ENCODE assay signal across 1 cellular context in the genomic region with DNA sequence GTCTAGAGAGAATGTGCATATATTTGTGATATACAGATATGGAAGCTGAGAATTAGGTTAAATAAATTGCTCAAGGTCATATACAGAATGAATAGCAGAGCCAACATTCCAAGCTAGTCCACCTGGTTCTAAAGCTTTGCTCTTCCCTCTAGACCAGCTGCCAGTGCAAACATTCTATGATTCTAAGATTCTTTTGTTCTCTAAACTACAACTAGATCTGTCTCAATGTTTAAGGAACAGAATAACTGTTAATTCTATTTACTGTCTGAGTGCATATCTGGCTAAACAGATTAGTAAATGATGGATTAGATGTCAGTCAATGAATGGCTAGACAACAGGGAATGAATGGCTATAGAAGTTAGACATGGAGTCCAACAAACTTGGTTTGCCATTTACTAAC.
TF ChIP-seq lines count a peak whose summit lies in the region.

No MANE protein-coding gene starts in this region.

TF ChIP-seq in K562, 482 proteins besides CTCF, POLR2A, EP300 and RAD21 (continued from another document):
- TF ChIP-seq, protein P1, sequence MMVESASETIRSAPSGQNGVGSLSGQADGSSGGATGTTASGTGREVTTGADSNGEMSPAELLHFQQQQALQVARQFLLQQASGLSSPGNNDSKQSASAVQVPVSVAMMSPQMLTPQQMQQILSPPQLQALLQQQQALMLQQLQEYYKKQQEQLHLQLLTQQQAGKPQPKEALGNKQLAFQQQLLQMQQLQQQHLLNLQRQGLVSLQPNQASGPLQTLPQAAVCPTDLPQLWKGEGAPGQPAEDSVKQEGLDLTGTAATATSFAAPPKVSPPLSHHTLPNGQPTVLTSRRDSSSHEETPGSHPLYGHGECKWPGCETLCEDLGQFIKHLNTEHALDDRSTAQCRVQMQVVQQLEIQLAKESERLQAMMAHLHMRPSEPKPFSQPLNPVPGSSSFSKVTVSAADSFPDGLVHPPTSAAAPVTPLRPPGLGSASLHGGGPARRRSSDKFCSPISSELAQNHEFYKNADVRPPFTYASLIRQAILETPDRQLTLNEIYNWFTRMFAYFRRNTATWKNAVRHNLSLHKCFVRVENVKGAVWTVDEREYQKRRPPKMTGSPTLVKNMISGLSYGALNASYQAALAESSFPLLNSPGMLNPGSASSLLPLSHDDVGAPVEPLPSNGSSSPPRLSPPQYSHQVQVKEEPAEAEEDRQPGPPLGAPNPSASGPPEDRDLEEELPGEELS (CRISPR knock-in tag; IDR thresholded peaks at IDR 0.05; ENCODE audit: borderline replicate concordance): no peak
- TF ChIP-seq NBN (IDR thresholded peaks at IDR 0.05; ENCODE audit: low read depth): no peak
